Comparison of ENCODE assay signal across 9 cellular contexts in genomic region chr3:134236505-134236904, GRCh38. TPM values are rescaled to one million over a fixed set of nuclear protein-coding genes. Genes with fewer than 3 reads are reported as not detected.
DNase-seq lines count a peak whose midpoint lies in the region; ATAC-seq and TF ChIP-seq lines count a peak whose summit lies in the region.
"Had no signal": no experiment of that assay in that cellular context is flagged by ENCODE, and none has a peak within 500 bp of the region (broad histone marks: within the 10 kb centered on the region; RNA-seq: fewer than 3 reads in every experiment).

No MANE protein-coding gene starts in this region.

- peak overlapping the region; percentile 46 for H3K4me2 ChIP-seq in fibroblast of lung (ENCODE audit: extremely low read depth, insufficient read depth, low read length)

- H3K36me3 ChIP-seq in fibroblast of lung (ENCODE audit: control insufficient read depth, insufficient read depth, low read length) (no peaks in the 10 kb centered on the region), thoracic aorta (no peaks in the 10 kb centered on the region)

- no peaks in the 10 kb centered on the region for H3K36me3 Mint-ChIP-seq in activated T-helper 2 cell treated with anti-CD3 and anti-CD28 coated beads, Interferon-gamma antibody, Interleukin-2, Interleukin-4, amounts not matched to agents 10 μg/mL and 5 μg/mL and 100 μg/mL, durations not matched to agents 14 hours and 24 hours and 36 hours (ENCODE audit: low read depth)

- no peak overlapping the region for H2AFZ ChIP-seq in fibroblast of lung (ENCODE audit: low read length)

- TF ChIP-seq CTCF in fibroblast of lung (conservative IDR thresholded peaks at IDR 0.05 in 1 of 2, IDR thresholded peaks at IDR 0.05 in 1 of 2; ENCODE audit: low read depth in 1 of 2, low read length in 2 of 2), result no peak
- TF ChIP-seq CTCF in thoracic aorta (IDR thresholded peaks at IDR 0.05), result no peak

- peaks cover 2% of the 10 kb centered on the region for H4K20me1 ChIP-seq in fibroblast of lung (ENCODE audit: control insufficient read depth, extremely low read depth, insufficient read depth, low read length)

- H3K27me3 ChIP-seq in fibroblast of lung (ENCODE audit: control insufficient read depth, insufficient read depth, low read length) (no peaks in the 10 kb centered on the region), thoracic aorta (replicated peaks; ENCODE audit: insufficient read depth) (no peaks in the 10 kb centered on the region)

- ATAC-seq in GM21381 (IDR thresholded peaks at IDR 0.05; ENCODE audit: unreplicated experiment) (peak; percentile 44), HG03159 (IDR thresholded peaks at IDR 0.05; ENCODE audit: unreplicated experiment) (peak; percentile 75), thoracic aorta (ENCODE audit: insufficient number of reproducible peaks, low FRiP score, low read depth) (no peak)
- ATAC-seq: activated T-cell treated with anti-CD3 and anti-CD28 coated beads, Interleukin-2, amount 50 U/mL, for 4 hours had no signal

- no peaks in the 10 kb centered on the region for H3K9me3 Mint-ChIP-seq in activated T-helper 2 cell treated with anti-CD3 and anti-CD28 coated beads, Interferon-gamma antibody, Interleukin-2, Interleukin-4, amounts not matched to agents 10 μg/mL and 5 μg/mL and 100 μg/mL, durations not matched to agents 14 hours and 24 hours and 36 hours
- H3K9me3 Mint-ChIP-seq: activated T-cell treated with anti-CD3 and anti-CD28 coated beads, Interleukin-2, amount 50 U/mL, for 4 hours had no signal

- intact Hi-C loops in activated T-helper 2 cell treated with anti-CD3 and anti-CD28 coated beads, Interferon-gamma antibody, Interleukin-2, Interleukin-4, amounts not matched to agents 10 μg/mL and 5 μg/mL and 100 μg/mL, durations not matched to agents 14 hours and 24 hours and 36 hours (cut with micrococcal nuclease), result loop anchor here (5.0 kb wide), 1 partner anchor 39 kb away; no protein-coding TSS in a partner anchor

- H3K27ac ChIP-seq in fibroblast of lung (ENCODE audit: insufficient read depth, low read length), result no peak overlapping the region
- peak overlapping the region; percentile 13 to 45 for H3K27ac ChIP-seq in thoracic aorta

- H3K4me1 Mint-ChIP-seq in activated T-helper 2 cell treated with anti-CD3 and anti-CD28 coated beads, Interferon-gamma antibody, Interleukin-2, Interleukin-4, amounts not matched to agents 10 μg/mL and 5 μg/mL and 100 μg/mL, durations not matched to agents 14 hours and 24 hours and 36 hours (ENCODE audit: low read depth), result peaks cover 48% of the 10 kb centered on the region

- no peak overlapping the region for H3K27ac Mint-ChIP-seq in activated T-helper 2 cell treated with anti-CD3 and anti-CD28 coated beads, Interferon-gamma antibody, Interleukin-2, Interleukin-4, amounts not matched to agents 10 μg/mL and 5 μg/mL and 100 μg/mL, durations not matched to agents 14 hours and 24 hours and 36 hours

- no peak for DNase-seq in fibroblast of lung (ENCODE audit: low read depth in 2 of 2)
- DNase-seq in thoracic aorta (ENCODE audit: low spot score), result no peak
- no peak for DNase-seq in DMS53 treated with DMSO at 0.1 percent for 48 hours (lab: John Stamatoyannopoulos, UW; ENCODE audit: unreplicated experiment)
- no peak for DNase-seq in activated T-helper 2 cell treated with anti-CD3 and anti-CD28 coated beads, Interferon-gamma antibody, Interleukin-2, Interleukin-4, amounts not matched to agents 10 μg/mL and 5 μg/mL and 100 μg/mL, durations not matched to agents 14 hours and 24 hours and 36 hours (ENCODE audit: low spot score)
- DNase-seq in cerebellar nuclear complex (lab: John Stamatoyannopoulos, UW), result no peak
- DNase-seq: activated T-cell treated with anti-CD3 and anti-CD28 coated beads, Interleukin-2, amount 50 U/mL, for 4 hours; substantia nigra had no signal

- peaks cover 87% of the 10 kb centered on the region for H3K79me2 ChIP-seq in fibroblast of lung (ENCODE audit: control insufficient read depth, insufficient read depth, low read length)

- no peak overlapping the region for H3K4me3 Mint-ChIP-seq in activated T-helper 2 cell treated with anti-CD3 and anti-CD28 coated beads, Interferon-gamma antibody, Interleukin-2, Interleukin-4, amounts not matched to agents 10 μg/mL and 5 μg/mL and 100 μg/mL, durations not matched to agents 14 hours and 24 hours and 36 hours (ENCODE audit: low read depth)
- H3K4me3 Mint-ChIP-seq: activated T-cell treated with anti-CD3 and anti-CD28 coated beads, Interleukin-2, amount 50 U/mL, for 4 hours had no signal

- H3K9ac ChIP-seq in fibroblast of lung (ENCODE audit: insufficient read depth, low read length), result no peak overlapping the region

- H3K4me3 ChIP-seq in fibroblast of lung (replicated peaks in 1 of 4; ENCODE audit: control extremely low read depth in 1 of 4, insufficient read depth in 1 of 4, low read depth in 3 of 4, low read length in 4 of 4), result no peak overlapping the region
- H3K4me3 ChIP-seq in thoracic aorta, result peak overlapping the region; percentile 2

- H3K4me1 ChIP-seq in fibroblast of lung (ENCODE audit: control insufficient read depth, extremely low read depth, insufficient read depth, low read length), result peaks cover 10% of the 10 kb centered on the region
- peaks cover 38 to 67% of the 10 kb centered on the region in 2 donors for H3K4me1 ChIP-seq in thoracic aorta (ENCODE audit: control insufficient read depth in 1 of 2, low read depth in 2 of 2)

- peaks cover 9% of the 10 kb centered on the region for H3K27me3 Mint-ChIP-seq in activated T-helper 2 cell treated with anti-CD3 and anti-CD28 coated beads, Interferon-gamma antibody, Interleukin-2, Interleukin-4, amounts not matched to agents 10 μg/mL and 5 μg/mL and 100 μg/mL, durations not matched to agents 14 hours and 24 hours and 36 hours (ENCODE audit: low read depth)

- H3K9me3 ChIP-seq in fibroblast of lung (ENCODE audit: control insufficient read depth, insufficient read depth, low read depth, low read length) (no peaks in the 10 kb centered on the region), thoracic aorta (no peaks in the 10 kb centered on the region)

RNA-seq across cellular contexts. Expression of gene RYK, which starts 14.2 kb away (rescaled TPM):
- 102 and 112 TPM in 2 replicates for total RNA-seq in fibroblast of lung
- 40.5 and 60.6 TPM in 2 replicates for polyA plus RNA-seq in fibroblast of lung
- 37.6 and 49.6 TPM in 2 replicates for polyA plus RNA-seq in fibroblast of lung (2012)
- 31.1 and 42.1 TPM in 2 replicates for polyA minus RNA-seq in fibroblast of lung (ENCODE audit: low replicate concordance)
- total RNA-seq in thoracic aorta, result 10 to 100 TPM; 50.9 to 74.1 TPM
- 15.8 and 18.4 TPM in 2 replicates for total RNA-seq in activated T-helper 2 cell treated with anti-CD3 and anti-CD28 coated beads, Interferon-gamma antibody, Interleukin-2, Interleukin-4, amounts not matched to agents 10 μg/mL and 5 μg/mL and 100 μg/mL, durations not matched to agents 14 hours and 24 hours and 36 hours
